Comparison of ENCODE assay signal across 27 cellular contexts in the genomic region with DNA sequence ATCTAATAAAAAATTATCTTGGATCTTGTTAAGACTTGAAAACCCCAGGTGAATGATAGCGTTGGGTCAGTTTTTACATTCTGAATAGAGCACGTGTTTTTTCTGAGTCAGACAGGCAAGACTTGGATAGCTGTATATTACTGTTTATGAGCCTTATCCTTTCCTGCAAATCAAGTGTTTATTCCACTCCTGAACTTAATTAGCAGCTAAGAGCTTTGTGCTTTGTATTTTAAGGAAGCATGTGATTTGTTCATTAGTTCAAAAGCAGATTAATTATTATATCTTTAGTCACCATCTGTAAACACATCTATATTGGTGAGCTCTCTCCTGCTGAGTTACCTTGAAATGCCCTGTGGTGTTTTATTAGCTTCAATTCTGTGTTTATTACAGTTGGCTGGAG.
DNase-seq lines count a peak whose midpoint lies in the region; ATAC-seq and TF ChIP-seq lines count a peak whose summit lies in the region.
"Had no signal": no experiment of that assay in that cellular context is flagged by ENCODE, and none has a peak within 500 bp of the region (broad histone marks: within the 10 kb centered on the region; RNA-seq: fewer than 3 reads in every experiment).

No MANE protein-coding gene starts in this region.

- no peaks in the 10 kb centered on the region for H3K9me3 ChIP-seq in stomach
- H3K9me3 ChIP-seq: A549, heart right ventricle, right lobe of liver, SJCRH30 had no signal

- peak; percentile 83 for ATAC-seq in foreskin keratinocyte
- ATAC-seq in HG03565 (IDR thresholded peaks at IDR 0.05; ENCODE audit: unreplicated experiment): no peak
- ATAC-seq in activated CD8-positive, alpha-beta T cell treated with anti-CD3 and anti-CD28 coated beads for 36 hours: no peak
- ATAC-seq: A549; activated T-cell treated with anti-CD3 and anti-CD28 coated beads, Interleukin-2, amount 50 U/mL, for 72 hours; heart right ventricle; left colon; right lobe of liver; WTC11 had no signal

- no peak overlapping the region for H3K4me3 ChIP-seq in stomach
- H3K4me3 ChIP-seq: A549, heart right ventricle, neural progenitor cell, right lobe of liver, SJCRH30 had no signal

- no peak for TF ChIP-seq POLR2A in stomach (IDR thresholded peaks at IDR 0.05)

- peaks cover 4% of the 10 kb centered on the region for H3K4me1 ChIP-seq in foreskin keratinocyte
- H3K4me1 ChIP-seq in stomach: peaks cover 0 to 21% (median 0%) of the 10 kb centered on the region in 4 donors
- H3K4me1 ChIP-seq: A549, right lobe of liver had no signal

- POLR2A ChIA-PET in activated CD8-positive, alpha-beta T cell treated with anti-CD3 and anti-CD28 coated beads for 36 hours (lab: Charles Lee): no interaction called here

- H3K4me3 Mint-ChIP-seq in activated T-helper 1 cell treated with anti-CD3 and anti-CD28 coated beads, Interleukin-12 subunit alpha, Interleukin-12 subunit beta, Interleukin-2, Interleukin-4 antibody, amounts not matched to agents 30 ng/mL and 10 ng/mL and 1 ng/mL, durations not matched to agents 14 hours and 24 hours and 36 hours: no peak overlapping the region
- H3K4me3 Mint-ChIP-seq in activated CD8-positive, alpha-beta T cell treated with anti-CD3 and anti-CD28 coated beads for 36 hours: no peak overlapping the region
- H3K4me3 Mint-ChIP-seq: activated naive CD4-positive, alpha-beta T cell treated with anti-CD3 and anti-CD28 coated beads for 36 hours; activated T-cell treated with anti-CD3 and anti-CD28 coated beads, Interleukin-2, amount 50 U/mL, for 72 hours; CD4-positive, alpha-beta memory T cell; neural progenitor cell; WTC11 had no signal

- no peaks in the 10 kb centered on the region for H3K9me3 Mint-ChIP-seq in activated T-helper 1 cell treated with anti-CD3 and anti-CD28 coated beads, Interleukin-12 subunit alpha, Interleukin-12 subunit beta, Interleukin-2, Interleukin-4 antibody, amounts not matched to agents 30 ng/mL and 10 ng/mL and 1 ng/mL, durations not matched to agents 14 hours and 24 hours and 36 hours
- no peaks in the 10 kb centered on the region for H3K9me3 Mint-ChIP-seq in activated CD8-positive, alpha-beta T cell treated with anti-CD3 and anti-CD28 coated beads for 36 hours
- H3K9me3 Mint-ChIP-seq: activated naive CD4-positive, alpha-beta T cell treated with anti-CD3 and anti-CD28 coated beads for 36 hours; activated T-cell treated with anti-CD3 and anti-CD28 coated beads, Interleukin-2, amount 50 U/mL, for 72 hours; CD4-positive, alpha-beta memory T cell; neural progenitor cell; WTC11 had no signal

- peaks cover 4% of the 10 kb centered on the region for H3K27me3 Mint-ChIP-seq in activated T-helper 1 cell treated with anti-CD3 and anti-CD28 coated beads, Interleukin-12 subunit alpha, Interleukin-12 subunit beta, Interleukin-2, Interleukin-4 antibody, amounts not matched to agents 30 ng/mL and 10 ng/mL and 1 ng/mL, durations not matched to agents 14 hours and 24 hours and 36 hours (ENCODE audit: insufficient read depth)
- no peaks in the 10 kb centered on the region for H3K27me3 Mint-ChIP-seq in activated CD8-positive, alpha-beta T cell treated with anti-CD3 and anti-CD28 coated beads for 36 hours

- DNase-seq in DMS153 (lab: John Stamatoyannopoulos, UW) (peak; percentile 67), LoVo (ENCODE audit: low spot score) (peak; percentile 45), NCI-H748 treated with DMSO at 0.1 percent for 48 hours (lab: John Stamatoyannopoulos, UW) (peak; percentile 42), foreskin keratinocyte (peak; percentile 33 to 71), stomach (no peak)
- no peak for DNase-seq in activated T-helper 1 cell treated with anti-CD3 and anti-CD28 coated beads, Interleukin-12 subunit alpha, Interleukin-12 subunit beta, Interleukin-2, Interleukin-4 antibody, amounts not matched to agents 30 ng/mL and 10 ng/mL and 1 ng/mL, durations not matched to agents 14 hours and 24 hours and 36 hours (ENCODE audit: low spot score)
- no peak for DNase-seq in activated CD8-positive, alpha-beta T cell treated with anti-CD3 and anti-CD28 coated beads for 36 hours
- DNase-seq: activated CD4-positive, alpha-beta T cell treated with anti-CD3 and anti-CD28 coated beads, Interleukin-2, amount 50 U/mL, for 1 hour; activated naive CD4-positive, alpha-beta T cell treated with anti-CD3 and anti-CD28 coated beads for 36 hours; activated T-cell treated with anti-CD3 and anti-CD28 coated beads, Interleukin-2, amount 50 U/mL, for 72 hours; brain microvascular endothelial cell; CD4-positive, alpha-beta memory T cell; DMS 273 treated with DMSO at 0.1 percent for 48 hours; heart right ventricle; KG1; left colon; MV-4-11; NCI-H510A; right lobe of liver; SJCRH30; stimulated activated CD4-positive, alpha-beta T cell treated with anti-CD3 and anti-CD28 coated beads, Interleukin-2, amount 100 ng/mL, for 48 hours; T1000; trophoblast cell had no signal

- no peak for TF ChIP-seq EP300 in stomach (IDR thresholded peaks at IDR 0.05)

- H3K27ac ChIP-seq in foreskin keratinocyte (no peak overlapping the region), stomach (no peak overlapping the region)
- H3K27ac ChIP-seq: A549, brain microvascular endothelial cell, heart right ventricle, neural progenitor cell, right lobe of liver, SJCRH30 had no signal

- intact Hi-C loops in stomach (cut with DNase I; ENCODE audit: low total_unique reads): no loop called here
- intact Hi-C loops in activated T-helper 1 cell treated with anti-CD3 and anti-CD28 coated beads, Interleukin-12 subunit alpha, Interleukin-12 subunit beta, Interleukin-2, Interleukin-4 antibody, amounts not matched to agents 30 ng/mL and 10 ng/mL and 1 ng/mL, durations not matched to agents 14 hours and 24 hours and 36 hours (cut with micrococcal nuclease): no loop called here
- intact Hi-C loops in activated CD8-positive, alpha-beta T cell treated with anti-CD3 and anti-CD28 coated beads for 36 hours (cut with micrococcal nuclease): no loop called here

- no peaks in the 10 kb centered on the region for H3K36me3 Mint-ChIP-seq in activated T-helper 1 cell treated with anti-CD3 and anti-CD28 coated beads, Interleukin-12 subunit alpha, Interleukin-12 subunit beta, Interleukin-2, Interleukin-4 antibody, amounts not matched to agents 30 ng/mL and 10 ng/mL and 1 ng/mL, durations not matched to agents 14 hours and 24 hours and 36 hours (ENCODE audit: low read depth)
- H3K36me3 Mint-ChIP-seq in activated CD8-positive, alpha-beta T cell treated with anti-CD3 and anti-CD28 coated beads for 36 hours (ENCODE audit: low read depth): no peaks in the 10 kb centered on the region
- H3K36me3 Mint-ChIP-seq: CD4-positive, alpha-beta memory T cell; neural progenitor cell; WTC11 had no signal

- no peak for TF ChIP-seq CTCF in foreskin keratinocyte (conservative IDR thresholded peaks at IDR 0.05)
- no peak for TF ChIP-seq CTCF in stomach (IDR thresholded peaks at IDR 0.05)
- no peak for TF ChIP-seq CTCF in activated CD8-positive, alpha-beta T cell treated with anti-CD3 and anti-CD28 coated beads for 36 hours (IDR thresholded peaks at IDR 0.05)

- no peaks in the 10 kb centered on the region for H3K4me1 Mint-ChIP-seq in activated T-helper 1 cell treated with anti-CD3 and anti-CD28 coated beads, Interleukin-12 subunit alpha, Interleukin-12 subunit beta, Interleukin-2, Interleukin-4 antibody, amounts not matched to agents 30 ng/mL and 10 ng/mL and 1 ng/mL, durations not matched to agents 14 hours and 24 hours and 36 hours (ENCODE audit: low read depth)
- H3K4me1 Mint-ChIP-seq in activated CD8-positive, alpha-beta T cell treated with anti-CD3 and anti-CD28 coated beads for 36 hours (ENCODE audit: low read depth): no peaks in the 10 kb centered on the region
- H3K4me1 Mint-ChIP-seq: CD4-positive, alpha-beta memory T cell had no signal

- no peaks in the 10 kb centered on the region for H3K36me3 ChIP-seq in stomach
- H3K36me3 ChIP-seq: brain microvascular endothelial cell, heart right ventricle, neural progenitor cell, right lobe of liver, SJCRH30 had no signal

- CTCF ChIA-PET in activated CD8-positive, alpha-beta T cell treated with anti-CD3 and anti-CD28 coated beads for 36 hours (lab: Charles Lee): interaction anchor here (0.9 to 1.1 kb wide), 2 partner anchors 9 to 18 kb away, joined by 3 read pairs; no protein-coding TSS in a partner anchor

- WGBS in stomach, 5 donors: 28 to 44% (median 40%) methylated on average over 2 of the region's 2 CpGs

- H3K27me3 ChIP-seq in foreskin keratinocyte (no peaks in the 10 kb centered on the region), stomach (no peaks in the 10 kb centered on the region)
- H3K27me3 ChIP-seq: brain microvascular endothelial cell, heart right ventricle, neural progenitor cell, right lobe of liver, SJCRH30 had no signal

- no peak overlapping the region for H3K27ac Mint-ChIP-seq in activated T-helper 1 cell treated with anti-CD3 and anti-CD28 coated beads, Interleukin-12 subunit alpha, Interleukin-12 subunit beta, Interleukin-2, Interleukin-4 antibody, amounts not matched to agents 30 ng/mL and 10 ng/mL and 1 ng/mL, durations not matched to agents 14 hours and 24 hours and 36 hours
- no peak overlapping the region for H3K27ac Mint-ChIP-seq in activated CD8-positive, alpha-beta T cell treated with anti-CD3 and anti-CD28 coated beads for 36 hours
- H3K27ac Mint-ChIP-seq: activated naive CD4-positive, alpha-beta T cell treated with anti-CD3 and anti-CD28 coated beads for 36 hours; activated T-cell treated with anti-CD3 and anti-CD28 coated beads, Interleukin-2, amount 50 U/mL, for 72 hours; CD4-positive, alpha-beta memory T cell; neural progenitor cell; WTC11 had no signal

Comparison
In these comparisons a context has a peak if more than half of its experiments do, and no peak if none do; other contexts are left out.
1. DNase-seq: peak in DMS153 (single experiment), LoVo (single experiment), NCI-H748 treated with DMSO at 0.1 percent for 48 hours (single experiment) and foreskin keratinocyte (2 of 2); none in stomach (single experiment), activated T-helper 1 cell treated with anti-CD3 and anti-CD28 coated beads, Interleukin-12 subunit alpha, Interleukin-12 subunit beta, Interleukin-2, Interleukin-4 antibody, amounts not matched to agents 30 ng/mL and 10 ng/mL and 1 ng/mL, durations not matched to agents 14 hours and 24 hours and 36 hours (single experiment) and activated CD8-positive, alpha-beta T cell treated with anti-CD3 and anti-CD28 coated beads for 36 hours (single experiment).